Comparison of ENCODE assay signal across 1 cellular context in genomic region chr1:166221316-166221715, GRCh38.
TF ChIP-seq lines count a peak whose summit lies in the region.

No MANE protein-coding gene starts in this region.

TF ChIP-seq in GM12878, 131 proteins besides CTCF, POLR2A, EP300 and RAD21 (continued from another document):
- TF ChIP-seq ZNF24 (IDR thresholded peaks at IDR 0.05) (no peak), ZNF687 (IDR thresholded peaks at IDR 0.05) (no peak), TAF1 (IDR thresholded peaks at IDR 0.05; ENCODE audit: borderline replicate concordance, low read depth, low read length) (no peak), YY1 (IDR thresholded peaks at IDR 0.05; ENCODE audit: low read depth, low read length) (no peak)
- TF ChIP-seq, protein P1, sequence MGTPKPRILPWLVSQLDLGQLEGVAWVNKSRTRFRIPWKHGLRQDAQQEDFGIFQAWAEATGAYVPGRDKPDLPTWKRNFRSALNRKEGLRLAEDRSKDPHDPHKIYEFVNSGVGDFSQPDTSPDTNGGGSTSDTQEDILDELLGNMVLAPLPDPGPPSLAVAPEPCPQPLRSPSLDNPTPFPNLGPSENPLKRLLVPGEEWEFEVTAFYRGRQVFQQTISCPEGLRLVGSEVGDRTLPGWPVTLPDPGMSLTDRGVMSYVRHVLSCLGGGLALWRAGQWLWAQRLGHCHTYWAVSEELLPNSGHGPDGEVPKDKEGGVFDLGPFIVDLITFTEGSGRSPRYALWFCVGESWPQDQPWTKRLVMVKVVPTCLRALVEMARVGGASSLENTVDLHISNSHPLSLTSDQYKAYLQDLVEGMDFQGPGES (IDR thresholded peaks at IDR 0.05) = no peak
